In the genomic region with DNA sequence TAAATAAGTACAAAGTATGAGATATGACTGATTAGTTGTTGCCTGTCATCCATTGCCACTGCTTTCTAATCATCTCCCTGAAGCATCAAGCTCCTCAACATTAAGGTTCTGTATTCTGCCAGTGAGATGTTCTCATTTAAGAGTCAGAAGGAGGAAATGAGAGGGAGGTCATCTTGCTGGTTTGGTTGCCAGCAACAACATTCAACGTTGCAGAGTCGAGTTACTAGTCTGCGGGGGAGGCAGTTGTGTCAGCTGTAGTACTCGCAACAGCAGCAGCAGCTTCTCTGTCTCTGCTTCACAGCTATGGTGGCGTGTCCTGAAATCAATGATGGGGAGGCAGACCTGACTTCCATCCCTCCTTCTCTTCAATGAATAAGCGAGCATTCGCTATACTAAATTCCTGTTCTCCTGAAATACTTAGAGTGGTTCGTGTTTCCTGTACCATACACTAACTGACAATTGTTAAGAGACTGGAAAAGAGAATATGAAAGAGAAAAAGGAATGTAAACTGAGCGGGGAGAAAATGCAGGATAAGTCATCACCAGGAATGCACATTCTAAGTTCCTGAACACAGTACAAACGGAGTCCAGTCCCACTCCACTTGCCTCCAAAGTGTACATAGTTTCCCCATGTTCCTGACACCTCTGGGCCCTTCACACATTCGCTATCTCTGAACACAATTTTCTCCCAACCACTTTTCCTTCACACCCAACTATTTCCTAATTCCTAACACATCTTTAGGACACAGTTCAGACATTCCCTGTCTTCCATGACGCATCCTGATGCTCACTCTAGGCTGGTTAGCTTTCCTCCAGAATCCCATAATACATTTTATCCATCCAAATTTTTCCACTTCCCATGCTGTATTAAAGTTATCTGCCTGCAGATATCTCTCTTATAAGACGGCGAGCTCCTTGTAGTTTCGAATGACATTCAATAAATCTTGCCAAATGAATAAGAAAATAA, we compare ENCODE assay signal across 1 cellular context.
TF ChIP-seq lines count a peak whose summit lies in the region.

No MANE protein-coding gene starts in this region.

TF ChIP-seq in IMR-90, 13 proteins besides CTCF, POLR2A, EP300 and RAD21:
- no peak; the same call in 1 of the 2 replicates for TF ChIP-seq MAFK (IDR thresholded peaks at IDR 0.05; ENCODE audit: low read depth, low read length)
- no peak for TF ChIP-seq MAZ (IDR thresholded peaks at IDR 0.05; ENCODE audit: borderline replicate concordance, low read depth, low read length)
- peak; percentile 58; the same call in 1 of the 2 replicates for TF ChIP-seq FOS (IDR thresholded peaks at IDR 0.05; ENCODE audit: low read depth, low read length)
- TF ChIP-seq CEBPB (IDR thresholded peaks at IDR 0.05; ENCODE audit: low read depth, low read length): peak; percentile 77
- no peak for TF ChIP-seq MXI1 (IDR thresholded peaks at IDR 0.05; ENCODE audit: borderline replicate concordance, low read depth, low read length)
